22 cellular contexts compared by ENCODE assay signal in genomic region chr11:126608626-126609010, GRCh38.
"Had no signal": no experiment of that assay in that cellular context is flagged by ENCODE, and none has a peak within 500 bp of the region (broad histone marks: within the 10 kb centered on the region; RNA-seq: fewer than 3 reads in every experiment).

No MANE protein-coding gene starts in this region.

- H3K9me3 Mint-ChIP-seq: activated naive CD4-positive, alpha-beta T cell treated with anti-CD3 and anti-CD28 coated beads, Interleukin-2, amount 50 U/mL, for 24 hours; stimulated activated naive CD8-positive, alpha-beta T cell treated with anti-CD3 and anti-CD28 coated beads, Interleukin-15, amount 100 ng/mL, for 72 hours had no signal

- H3K27me3 ChIP-seq: brain microvascular endothelial cell, pancreas, right lobe of liver had no signal

- H3K4me1 Mint-ChIP-seq: activated naive CD4-positive, alpha-beta T cell treated with anti-CD3 and anti-CD28 coated beads, Interleukin-2, amount 50 U/mL, for 24 hours; stimulated activated naive CD8-positive, alpha-beta T cell treated with anti-CD3 and anti-CD28 coated beads, Interleukin-15, amount 100 ng/mL, for 72 hours had no signal

- H3K27ac ChIP-seq: brain microvascular endothelial cell, hepatocyte, left ventricle myocardium inferior, pancreas, psoas muscle, right lobe of liver, tibial nerve, WERI-Rb-1 had no signal

- H2AFZ ChIP-seq: hepatocyte had no signal

- H3K4me2 ChIP-seq: hepatocyte had no signal

- H3K36me3 Mint-ChIP-seq: activated naive CD4-positive, alpha-beta T cell treated with anti-CD3 and anti-CD28 coated beads, Interleukin-2, amount 50 U/mL, for 24 hours; naive thymus-derived CD4-positive, alpha-beta T cell had no signal

- H3K27ac Mint-ChIP-seq: activated naive CD4-positive, alpha-beta T cell treated with anti-CD3 and anti-CD28 coated beads, Interleukin-2, amount 50 U/mL, for 24 hours; naive thymus-derived CD4-positive, alpha-beta T cell; stimulated activated naive CD8-positive, alpha-beta T cell treated with anti-CD3 and anti-CD28 coated beads, Interleukin-15, amount 100 ng/mL, for 72 hours had no signal

- H3K4me3 Mint-ChIP-seq: activated naive CD4-positive, alpha-beta T cell treated with anti-CD3 and anti-CD28 coated beads, Interleukin-2, amount 50 U/mL, for 24 hours; naive thymus-derived CD4-positive, alpha-beta T cell; stimulated activated naive CD8-positive, alpha-beta T cell treated with anti-CD3 and anti-CD28 coated beads, Interleukin-15, amount 100 ng/mL, for 72 hours had no signal

- H3K9me3 ChIP-seq: left ventricle myocardium inferior, pancreas, psoas muscle, right lobe of liver, tibial nerve had no signal

- H3K4me1 ChIP-seq: left ventricle myocardium inferior, pancreas, psoas muscle had no signal

- ATAC-seq: esophagus mucosa; naive thymus-derived CD4-positive, alpha-beta T cell; psoas muscle; right lobe of liver; stimulated activated naive CD8-positive, alpha-beta T cell treated with anti-CD3 and anti-CD28 coated beads, Interleukin-15, amount 100 ng/mL, for 72 hours had no signal

- H3K79me2 ChIP-seq: hepatocyte had no signal

- H3K36me3 ChIP-seq: brain microvascular endothelial cell, left ventricle myocardium inferior, pancreas, right lobe of liver, tibial nerve, WERI-Rb-1 had no signal

- DNase-seq: activated gamma-delta T cell treated with Interleukin-2 at 50 U/mL for 16 hours; activated T-cell treated with anti-CD3 and anti-CD28 coated beads, Interleukin-2, amount 50 U/mL, for 1 hour; brain microvascular endothelial cell; central memory CD4-positive, alpha-beta T cell; dermis blood vessel endothelial cell; effector CD8-positive, alpha-beta T cell; foreskin melanocyte; glutamatergic neuron; kidney glomerular epithelial cell; left ventricle myocardium inferior; naive thymus-derived CD4-positive, alpha-beta T cell; pancreas; psoas muscle; right lobe of liver; stimulated activated CD4-positive, alpha-beta T cell treated with anti-CD3 and anti-CD28 coated beads, Interleukin-1b, Interleukin-23, amount 100 ng/mL, for 48 hours; stimulated activated naive CD8-positive, alpha-beta T cell treated with anti-CD3 and anti-CD28 coated beads, Interleukin-15, amount 100 ng/mL, for 72 hours; WERI-Rb-1 had no signal

- H3K4me3 ChIP-seq: hepatocyte, left ventricle myocardium inferior, pancreas, psoas muscle, right lobe of liver, skin epidermis, tibial nerve had no signal
